ENCODE assay signal across 8 cellular contexts in the genomic region with DNA sequence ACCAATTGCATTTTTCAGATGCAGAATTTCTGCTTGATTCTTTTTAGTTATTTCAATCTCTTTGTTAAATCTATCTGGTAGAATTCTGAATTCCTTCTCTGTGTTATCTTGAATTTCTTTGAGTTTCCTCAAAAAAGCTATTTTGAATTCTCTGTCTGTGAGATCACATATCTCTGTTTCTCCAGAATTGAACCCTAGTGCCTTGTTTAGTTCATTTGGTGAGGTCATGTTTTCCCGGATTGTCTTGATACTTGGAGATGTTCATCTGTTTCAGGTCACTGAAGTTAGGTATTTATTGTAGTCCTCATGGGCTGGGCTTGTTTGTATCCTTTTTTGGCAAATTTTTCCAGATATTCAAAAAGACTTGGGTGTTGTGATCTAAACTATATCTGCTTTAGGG.
"Had no signal": no experiment of that assay in that cellular context is flagged by ENCODE, and none has a peak within 500 bp of the region (broad histone marks: within the 10 kb centered on the region; RNA-seq: fewer than 3 reads in every experiment).

No MANE protein-coding gene starts in this region.

- H3K9me3 ChIP-seq: HAP-1 had no signal

- H3K9ac ChIP-seq: GM23248 had no signal

- H3K27ac ChIP-seq: GM23248 had no signal

- H3K4me2 ChIP-seq: GM23338 had no signal

- H3K36me3 ChIP-seq: HAP-1 had no signal

- H3K4me1 ChIP-seq: HAP-1 had no signal

- DNase-seq: GM23248, GOT3, H7, H9, HCEC 1CT, HFFc6 had no signal

- H3K4me3 ChIP-seq: GM23248, GM23338, HAP-1 had no signal

- H2AFZ ChIP-seq: GM23248, GM23338 had no signal
